In the genomic region with DNA sequence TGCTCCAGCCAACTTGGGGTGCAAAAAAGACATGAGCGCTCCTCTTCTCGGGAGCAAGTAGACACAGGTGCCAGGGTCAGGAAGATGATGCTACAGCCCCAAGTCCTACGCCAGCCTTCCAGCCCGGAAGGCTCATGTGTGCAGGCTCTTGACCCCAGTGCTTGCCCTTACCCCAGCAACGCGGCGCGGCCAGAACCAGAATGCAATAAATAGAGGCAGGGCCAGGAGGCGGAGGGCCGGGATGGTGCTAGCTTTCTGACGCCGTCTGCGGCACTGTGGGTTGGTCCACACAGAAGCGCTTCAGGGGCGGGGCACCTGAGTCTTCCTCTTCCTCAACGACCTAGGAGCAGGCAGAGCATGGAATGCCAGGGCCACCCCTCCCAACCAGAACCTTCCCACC, we compare ENCODE assay signal across 1 cellular context.
TF ChIP-seq lines count a peak whose summit lies in the region.

No MANE protein-coding gene starts in this region.

TF ChIP-seq in K562, 482 proteins besides CTCF, POLR2A, EP300 and RAD21:
- TF ChIP-seq POLR2G (IDR thresholded peaks at IDR 0.05; ENCODE audit: low read depth, low read length) (0 out of 2 replicates have a peak, but pooled peaks have one; percentile 29), CHD2 (IDR thresholded peaks at IDR 0.05; ENCODE audit: low read depth, low read length) (no peak), RBFOX2 (IDR thresholded peaks at IDR 0.05; ENCODE audit: low read depth, low read length) (peak; percentile 33; the same call in 1 of the 2 replicates)
